ENCODE assay signal across 17 cellular contexts in the genomic region with DNA sequence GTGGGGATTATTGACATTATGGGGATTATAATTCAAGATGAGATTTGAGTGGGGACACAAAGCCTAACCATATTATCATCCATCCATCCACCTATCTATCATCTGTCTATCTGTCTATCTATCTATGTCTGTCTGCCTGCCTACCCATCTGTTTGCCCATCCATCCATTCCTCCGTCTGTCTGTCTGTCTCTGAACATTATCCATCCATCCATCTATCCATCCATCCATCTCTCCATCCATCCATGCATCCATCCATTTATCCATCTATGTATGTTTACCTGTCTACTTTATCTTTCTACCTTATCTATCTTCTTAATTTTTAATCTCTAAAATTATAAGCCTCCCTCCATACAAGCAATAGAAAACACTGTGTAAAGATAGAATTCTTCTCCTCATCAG. TPM values are rescaled to one million over a fixed set of nuclear protein-coding genes. Genes with fewer than 3 reads are reported as not detected.
DNase-seq lines count a peak whose midpoint lies in the region; ATAC-seq and TF ChIP-seq lines count a peak whose summit lies in the region.
"Had no signal": no experiment of that assay in that cellular context is flagged by ENCODE, and none has a peak within 500 bp of the region (broad histone marks: within the 10 kb centered on the region; RNA-seq: fewer than 3 reads in every experiment).

No MANE protein-coding gene starts in this region.

- peak overlapping the region; percentile 13 for H3K27ac ChIP-seq in caudate nucleus (ENCODE audit: low read depth, low read length)
- H3K27ac ChIP-seq: 22Rv1; A549; BLaER1 treated with 17β-estradiol and CSF1 and Interleukin-3, amounts not matched to agents 10 nM and 100 nM; C4-2B had no signal

- H3K4me1 Mint-ChIP-seq in glutamatergic neuron (ENCODE audit: low read depth, unreplicated experiment), result no peaks in the 10 kb centered on the region
- H3K4me1 Mint-ChIP-seq: B cell had no signal

- no peak overlapping the region for H3K27ac Mint-ChIP-seq in glutamatergic neuron (ENCODE audit: unreplicated experiment)
- H3K27ac Mint-ChIP-seq: B cell; CD4-positive, alpha-beta T cell; CD8-positive, alpha-beta T cell had no signal

- TF ChIP-seq CTCF in glutamatergic neuron (IDR thresholded peaks at IDR 0.05; ENCODE audit: partially characterized antibody, unreplicated experiment), result no peak

- no peak overlapping the region for H3K4me3 Mint-ChIP-seq in glutamatergic neuron (ENCODE audit: unreplicated experiment)
- H3K4me3 Mint-ChIP-seq: B cell; CD4-positive, alpha-beta T cell; CD8-positive, alpha-beta T cell had no signal

- H3K36me3 Mint-ChIP-seq in glutamatergic neuron (ENCODE audit: unreplicated experiment), result no peaks in the 10 kb centered on the region

- DNase-seq in NCI-H82 (lab: John Stamatoyannopoulos, UW), result peak; percentile 35
- no peak for DNase-seq in NCI-H82 treated with DMSO at 0.1 percent for 48 hours (lab: John Stamatoyannopoulos, UW; ENCODE audit: unreplicated experiment)
- no peak for DNase-seq in caudate nucleus (lab: John Stamatoyannopoulos, UW)
- no peak for DNase-seq in glutamatergic neuron
- DNase-seq: AML-193; Caco-2; Calu3; CD4-positive, alpha-beta T cell; CD8-positive, alpha-beta T cell; DMS79 treated with DMSO at 0.1 percent for 48 hours; GF-D8 had no signal

- ATAC-seq in HG03097 (IDR thresholded peaks at IDR 0.05; ENCODE audit: low FRiP score, unreplicated experiment), result no peak
- ATAC-seq: A549; CD8-positive, alpha-beta T cell had no signal

- no peaks in the 10 kb centered on the region for H3K9me3 Mint-ChIP-seq in glutamatergic neuron (ENCODE audit: unreplicated experiment)
- H3K9me3 Mint-ChIP-seq: CD4-positive, alpha-beta T cell had no signal

- no peaks in the 10 kb centered on the region for H3K27me3 Mint-ChIP-seq in glutamatergic neuron (ENCODE audit: unreplicated experiment)
- H3K27me3 Mint-ChIP-seq: B cell; CD4-positive, alpha-beta T cell had no signal

RNA-seq across cellular contexts. Expression of a gene that starts 47.4 kb away (rescaled TPM):
- 1.5 TPM for total RNA-seq in glutamatergic neuron (ENCODE audit: unreplicated experiment)

RNA-seq across cellular contexts. Expression of a gene that starts 53.6 kb away (rescaled TPM):
- not detected for total RNA-seq in glutamatergic neuron (ENCODE audit: unreplicated experiment)
- total RNA-seq: CD8-positive, alpha-beta T cell had no signal
